1 cellular context compared by ENCODE assay signal in genomic region chr10:95867866-95868265, GRCh38.
TF ChIP-seq lines count a peak whose summit lies in the region.

No MANE protein-coding gene starts in this region.

TF ChIP-seq in GM12878, 131 proteins besides CTCF, POLR2A, EP300 and RAD21:
- no peak for TF ChIP-seq RCOR1 (conservative IDR thresholded peaks at IDR 0.05; ENCODE audit: low read depth, low read length)
- no peak for TF ChIP-seq JUNB (IDR thresholded peaks at IDR 0.05)
- no peak for TF ChIP-seq WRNIP1 (IDR thresholded peaks at IDR 0.05; ENCODE audit: borderline replicate concordance, low read depth, low read length)
- TF ChIP-seq ZNF24 (IDR thresholded peaks at IDR 0.05): no peak
- no peak for TF ChIP-seq HDAC6 (IDR thresholded peaks at IDR 0.05; ENCODE audit: unreplicated experiment)
- no peak for TF ChIP-seq ZNF207 (IDR thresholded peaks at IDR 0.05; ENCODE audit: borderline replicate concordance)
- no peak for TF ChIP-seq HCFC1 (IDR thresholded peaks at IDR 0.05; ENCODE audit: low read length)
- TF ChIP-seq FOXM1 (IDR thresholded peaks at IDR 0.05; ENCODE audit: low read depth, low read length): no peak
- TF ChIP-seq SIN3A (IDR thresholded peaks at IDR 0.05; ENCODE audit: low read depth, low read length): no peak
- no peak for TF ChIP-seq ZNF384 (IDR thresholded peaks at IDR 0.05; ENCODE audit: borderline replicate concordance, low read depth, low read length)
- TF ChIP-seq GATAD2B (conservative IDR thresholded peaks at IDR 0.05; ENCODE audit: low read depth): no peak
- no peak for TF ChIP-seq BRCA1 (IDR thresholded peaks at IDR 0.05; ENCODE audit: low read depth, low read length)
- no peak for TF ChIP-seq ZBED1 (IDR thresholded peaks at IDR 0.05; ENCODE audit: borderline replicate concordance)
- no peak for TF ChIP-seq RELA (IDR thresholded peaks at IDR 0.05; ENCODE audit: borderline replicate concordance, partially characterized antibody)
